ENCODE assay signal across 8 cellular contexts in genomic region chr4:110197421-110198398, GRCh38. TPM values are rescaled to one million over a fixed set of nuclear protein-coding genes. Genes with fewer than 3 reads are reported as not detected.
DNase-seq lines count a peak whose midpoint lies in the region; ATAC-seq and TF ChIP-seq lines count a peak whose summit lies in the region.

No MANE protein-coding gene starts in this region.

- H3K4me1 ChIP-seq in Peyer's patch (peaks cover 0 to 27% (median 2%) of the 10 kb centered on the region in 4 donors), suprapubic skin (peaks cover 16% of the 10 kb centered on the region)

- H3K4me1 Mint-ChIP-seq in nephron: peaks cover 34% of the 10 kb centered on the region

- peak overlapping the region; percentile 97 to 99 (median 98) for H3K4me3 Mint-ChIP-seq in nephron

- H3K27ac ChIP-seq in Peyer's patch (peak overlapping the region; percentile 84 to 95 (median 88)), suprapubic skin (peak overlapping the region; percentile 95)

- H3K27me3 ChIP-seq in Peyer's patch (no peaks in the 10 kb centered on the region), suprapubic skin (no peaks in the 10 kb centered on the region)

- peak; percentile 1 for ATAC-seq in HG03558 (IDR thresholded peaks at IDR 0.05; ENCODE audit: extremely low read depth, unreplicated experiment)

- H3K36me3 ChIP-seq in Peyer's patch (no peaks in the 10 kb centered on the region), suprapubic skin (no peaks in the 10 kb centered on the region)

- H3K36me3 Mint-ChIP-seq in nephron (ENCODE audit: low read depth): no peaks in the 10 kb centered on the region

- peak overlapping the region; percentile 90 to 98 (median 97) for H3K27ac Mint-ChIP-seq in nephron

- TF ChIP-seq EP300 in suprapubic skin (IDR thresholded peaks at IDR 0.05): no peak

- no peaks in the 10 kb centered on the region for H3K9me3 Mint-ChIP-seq in nephron

- H3K9me3 ChIP-seq in Peyer's patch: no peaks in the 10 kb centered on the region
- no peaks in the 10 kb centered on the region for H3K9me3 ChIP-seq in suprapubic skin

- TF ChIP-seq POLR2A in Peyer's patch (IDR thresholded peaks at IDR 0.05) (no peak), suprapubic skin (IDR thresholded peaks at IDR 0.05) (no peak)

- under 1% methylated on average over 50 of the region's 53 CpGs for WGBS in suprapubic skin

- H3K4me3 ChIP-seq in Peyer's patch (peak overlapping the region; percentile 67 to 89 (median 80)), suprapubic skin (peak overlapping the region; percentile 97)

- TF ChIP-seq CTCF in Peyer's patch (IDR thresholded peaks at IDR 0.05): no peak
- TF ChIP-seq CTCF in nephron (IDR thresholded peaks at IDR 0.05; ENCODE audit: unreplicated experiment in 3 of 3): no peak
- TF ChIP-seq CTCF in suprapubic skin (IDR thresholded peaks at IDR 0.05): no peak

- no peaks in the 10 kb centered on the region for H3K27me3 Mint-ChIP-seq in nephron (ENCODE audit: low read depth)

- peak; percentile 16 for DNase-seq in NCI-H1436 (lab: John Stamatoyannopoulos, UW)
- DNase-seq in NCI-H1436 treated with DMSO at 0.1 percent for 48 hours (lab: John Stamatoyannopoulos, UW): no peak
- DNase-seq in Peyer's patch: peak; percentile 52 to 71 (median 69)
- DNase-seq in activated effector memory CD4-positive, alpha-beta T cell treated with anti-CD3 and anti-CD28 coated beads, Interleukin-2, amount 50 U/mL, for 16 hours: peak; percentile 71
- DNase-seq in fibroblast of peridontal ligament (ENCODE audit: extremely low read depth): peak; percentile 45
- DNase-seq in suprapubic skin (ENCODE audit: low spot score in 2 of 2): peak in 1 of 2 donors; percentile 71

RNA-seq across cellular contexts. Expression of gene ELOVL6, which starts 0.7 kb away (rescaled TPM):
- 10 to 100 TPM in 3 of 4 donors, 1 to 10 TPM in 1; 3.3 to 15.5 (median 12.6) TPM for total RNA-seq in Peyer's patch
- total RNA-seq in suprapubic skin: 10 to 100 TPM; 11.3 to 31.6 (median 24.2) TPM
